Comparison of ENCODE assay signal across 24 cellular contexts in the genomic region with DNA sequence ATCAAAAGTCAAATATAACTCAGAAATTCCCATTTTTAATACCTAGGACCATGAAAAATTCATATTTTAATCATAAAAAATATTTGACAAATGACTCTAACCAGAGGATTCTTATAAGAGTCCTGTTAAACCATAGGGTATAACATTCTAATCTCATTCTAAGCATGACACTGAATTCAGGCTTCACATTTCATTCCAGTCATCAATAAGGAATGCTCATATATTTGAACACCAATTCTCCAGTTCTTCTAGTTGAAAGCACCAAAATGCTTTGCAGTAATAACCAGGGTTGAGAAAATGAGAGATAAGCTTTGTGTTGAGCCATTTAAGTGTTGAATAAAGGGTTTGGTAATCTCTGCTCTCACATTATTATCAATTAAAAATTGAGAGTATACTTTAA.
DNase-seq lines count a peak whose midpoint lies in the region; ATAC-seq and TF ChIP-seq lines count a peak whose summit lies in the region.
"Had no signal": no experiment of that assay in that cellular context is flagged by ENCODE, and none has a peak within 500 bp of the region (broad histone marks: within the 10 kb centered on the region; RNA-seq: fewer than 3 reads in every experiment).

No MANE protein-coding gene starts in this region.

- no peak overlapping the region for H3K4ac ChIP-seq in mesendoderm (ENCODE audit: low read depth, low read length)

- peak overlapping the region; percentile 93 to 94 for H3K27ac Mint-ChIP-seq in effector memory CD8-positive, alpha-beta T cell
- H3K27ac Mint-ChIP-seq: activated naive CD8-positive, alpha-beta T cell; stimulated activated effector memory CD8-positive, alpha-beta T cell treated with anti-CD3 and anti-CD28 coated beads, Interleukin-12 subunit alpha, Interleukin-12 subunit beta, amount 100 ng/mL, for 72 hours had no signal

- H3K79me2 ChIP-seq in mesendoderm (ENCODE audit: control insufficient read depth, insufficient read depth, low read length): no peaks in the 10 kb centered on the region

- H3K56ac ChIP-seq in mesendoderm (ENCODE audit: low read length): no peak overlapping the region

- H2BK5ac ChIP-seq in mesendoderm (ENCODE audit: low read length): no peak overlapping the region

- H3K27me3 Mint-ChIP-seq in effector memory CD8-positive, alpha-beta T cell: no peaks in the 10 kb centered on the region
- H3K27me3 Mint-ChIP-seq: activated naive CD8-positive, alpha-beta T cell had no signal

- DNase-seq in ELR (ENCODE audit: low read depth): peak; percentile 56
- no peak for DNase-seq in RWPE2 (ENCODE audit: low spot score)
- no peak for DNase-seq in effector memory CD8-positive, alpha-beta T cell
- DNase-seq in H7: no peak
- DNase-seq in mesendoderm: no peak
- DNase-seq: activated CD4-positive, CD25-positive, alpha-beta regulatory T cell; activated CD8-positive, alpha-beta memory T cell treated with anti-CD3 and anti-CD28 coated beads for 24 hours; dorsolateral prefrontal cortex; GDM1; glutamatergic neuron; lower lobe of right lung; NCI-H2029; NCI-H446; right cardiac atrium had no signal

- H3K4me2 ChIP-seq in skeletal muscle satellite cell (ENCODE audit: low read length) (peak overlapping the region; percentile 44), mesendoderm (ENCODE audit: low read length) (no peak overlapping the region)
- H3K4me2 ChIP-seq: BLaER1 treated with 17β-estradiol and CSF1 and Interleukin-3, amounts not matched to agents 10 nM and 100 nM had no signal

- H4K5ac ChIP-seq in mesendoderm (ENCODE audit: low read length): no peak overlapping the region

- no peaks in the 10 kb centered on the region for H3K79me1 ChIP-seq in mesendoderm (ENCODE audit: low read length)

- H3K9ac ChIP-seq in skeletal muscle satellite cell (ENCODE audit: low read depth, low read length) (no peak overlapping the region), mesendoderm (ENCODE audit: low read length) (no peak overlapping the region)
- H3K9ac ChIP-seq: BLaER1 treated with 17β-estradiol and CSF1 and Interleukin-3, amounts not matched to agents 10 nM and 100 nM had no signal

- peaks cover 17% of the 10 kb centered on the region for H3K36me3 ChIP-seq in RWPE2 (ENCODE audit: low read depth)
- H3K36me3 ChIP-seq in skeletal muscle satellite cell (ENCODE audit: insufficient read depth, low read length): no peaks in the 10 kb centered on the region
- H3K36me3 ChIP-seq in H7 (replicated peaks; ENCODE audit: control insufficient read depth, insufficient read depth, low read length): no peaks in the 10 kb centered on the region
- no peaks in the 10 kb centered on the region for H3K36me3 ChIP-seq in mesendoderm (ENCODE audit: control insufficient read depth, insufficient read depth, low read length)

- ATAC-seq in RWPE2 (ENCODE audit: low read depth) (peak; percentile 53; the same call in 2 of the 3 replicates), GM21381 (IDR thresholded peaks at IDR 0.05; ENCODE audit: unreplicated experiment) (no peak)
- no peak for ATAC-seq in effector memory CD8-positive, alpha-beta T cell (replicated peaks)
- ATAC-seq: K562, lower lobe of right lung, right cardiac atrium had no signal

- H3K4me1 Mint-ChIP-seq in effector memory CD8-positive, alpha-beta T cell (ENCODE audit: low read depth in 2 of 2): peaks cover 25 to 48% of the 10 kb centered on the region in 2 donors

- no peak overlapping the region for H3K4me3 ChIP-seq in RWPE2 (ENCODE audit: severe bottlenecking)
- H3K4me3 ChIP-seq in skeletal muscle satellite cell (ENCODE audit: low read length): no peak overlapping the region
- H3K4me3 ChIP-seq in H7 (ENCODE audit: insufficient read depth, low read depth, low read length): no peak overlapping the region
- H3K4me3 ChIP-seq in mesendoderm (ENCODE audit: low read length): no peak overlapping the region
- H3K4me3 ChIP-seq: BLaER1 treated with 17β-estradiol and CSF1 and Interleukin-3, amounts not matched to agents 10 nM and 100 nM; cardiac muscle cell; dorsolateral prefrontal cortex; GM12878; K562; lower lobe of right lung; SK-N-MC had no signal

- no peak overlapping the region for H2BK15ac ChIP-seq in mesendoderm (replicated peaks; ENCODE audit: low read depth)

- no peak overlapping the region for H3K27ac ChIP-seq in RWPE2 (ENCODE audit: poor library complexity, severe bottlenecking)
- no peak overlapping the region for H3K27ac ChIP-seq in mesendoderm (ENCODE audit: low read depth, low read length)
- H3K27ac ChIP-seq: BLaER1 treated with 17β-estradiol and CSF1 and Interleukin-3, amounts not matched to agents 10 nM and 100 nM; dorsolateral prefrontal cortex; epithelial cell of prostate; lower lobe of right lung; SK-N-MC had no signal

- H3K4me1 ChIP-seq in RWPE2 (ENCODE audit: insufficient read depth, poor library complexity, severe bottlenecking) (peaks cover 8% of the 10 kb centered on the region), skeletal muscle satellite cell (ENCODE audit: control insufficient read depth, insufficient read depth, low read length) (peaks cover 12% of the 10 kb centered on the region), mesendoderm (ENCODE audit: control insufficient read depth, low read depth, low read length) (no peaks in the 10 kb centered on the region)

- no peak overlapping the region for H3K23ac ChIP-seq in mesendoderm (ENCODE audit: low read length)

- peaks cover 12% of the 10 kb centered on the region for H3K36me3 Mint-ChIP-seq in effector memory CD8-positive, alpha-beta T cell (ENCODE audit: insufficient read depth)

- H2BK120ac ChIP-seq in mesendoderm (ENCODE audit: low read depth, low read length): no peak overlapping the region

- no peak overlapping the region for H3K4me3 Mint-ChIP-seq in effector memory CD8-positive, alpha-beta T cell
- H3K4me3 Mint-ChIP-seq: activated naive CD8-positive, alpha-beta T cell; stimulated activated effector memory CD8-positive, alpha-beta T cell treated with anti-CD3 and anti-CD28 coated beads, Interleukin-12 subunit alpha, Interleukin-12 subunit beta, amount 100 ng/mL, for 72 hours had no signal

- peaks cover 0 to 1% of the 10 kb centered on the region in 2 donors for H3K9me3 Mint-ChIP-seq in effector memory CD8-positive, alpha-beta T cell
- H3K9me3 Mint-ChIP-seq: stimulated activated effector memory CD8-positive, alpha-beta T cell treated with anti-CD3 and anti-CD28 coated beads, Interleukin-12 subunit alpha, Interleukin-12 subunit beta, amount 100 ng/mL, for 72 hours had no signal

- no peak overlapping the region for H2AK5ac ChIP-seq in mesendoderm (ENCODE audit: low read length)

- H3K18ac ChIP-seq in mesendoderm (ENCODE audit: low read length): no peak overlapping the region

- H4K8ac ChIP-seq in mesendoderm (ENCODE audit: low read depth, low read length): no peak overlapping the region

- H3K27me3 ChIP-seq in RWPE2 (ENCODE audit: insufficient read depth, poor library complexity, severe bottlenecking) (no peaks in the 10 kb centered on the region), skeletal muscle satellite cell (ENCODE audit: control insufficient read depth, insufficient read depth, low read length) (no peaks in the 10 kb centered on the region), H7 (ENCODE audit: control insufficient read depth, insufficient read depth, low read length) (no peaks in the 10 kb centered on the region), mesendoderm (ENCODE audit: insufficient read depth, low read length, poor library complexity) (no peaks in the 10 kb centered on the region)
- H3K27me3 ChIP-seq: BLaER1 treated with 17β-estradiol and CSF1 and Interleukin-3, amounts not matched to agents 10 nM and 100 nM; cardiac muscle cell; dorsolateral prefrontal cortex had no signal

- TF ChIP-seq CTCF in RWPE2 (IDR thresholded peaks at IDR 0.05; ENCODE audit: poor library complexity, severe bottlenecking): no peak

- H3K9me3 ChIP-seq in RWPE2 (ENCODE audit: severe bottlenecking): no peaks in the 10 kb centered on the region
- H3K9me3 ChIP-seq in skeletal muscle satellite cell (replicated peaks; ENCODE audit: low read length): no peaks in the 10 kb centered on the region
- H3K9me3 ChIP-seq: lower lobe of right lung had no signal
